Comparison of ENCODE assay signal across 19 cellular contexts in the genomic region with DNA sequence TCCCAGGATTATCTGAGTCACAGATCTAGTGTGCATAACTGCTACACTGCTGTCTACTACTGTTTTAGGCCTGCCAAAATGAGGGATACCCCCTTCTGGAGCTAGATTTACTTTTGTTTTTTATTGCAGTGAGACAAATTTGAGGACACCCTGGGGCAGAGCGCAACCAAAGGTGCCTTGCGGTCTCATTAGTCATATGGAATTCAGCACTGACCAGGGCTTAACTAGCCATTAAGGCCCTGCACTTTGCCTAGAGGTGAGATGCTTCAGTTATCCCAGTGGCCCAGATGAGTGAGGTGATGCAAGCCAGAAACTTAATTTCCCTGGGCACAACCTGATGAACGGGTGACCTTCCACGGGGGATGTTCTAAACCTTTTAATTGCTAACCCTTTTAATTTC. TPM values are rescaled to one million over a fixed set of nuclear protein-coding genes. Genes with fewer than 3 reads are reported as not detected.
DNase-seq lines count a peak whose midpoint lies in the region; ATAC-seq and TF ChIP-seq lines count a peak whose summit lies in the region.
"Had no signal": no experiment of that assay in that cellular context is flagged by ENCODE, and none has a peak within 500 bp of the region (broad histone marks: within the 10 kb centered on the region; RNA-seq: fewer than 3 reads in every experiment).

No MANE protein-coding gene starts in this region.

- H3K9me3 Mint-ChIP-seq in GM23338 (peaks cover 4% of the 10 kb centered on the region; the same call in 2 of the 3 replicates), endodermal cell (no peaks in the 10 kb centered on the region)

- H4K20me1 ChIP-seq in GM23338 (replicated peaks; ENCODE audit: insufficient read depth) = no peaks in the 10 kb centered on the region
- H4K20me1 ChIP-seq: BLaER1 treated with 17β-estradiol and CSF1 and Interleukin-3, amounts not matched to agents 10 nM and 100 nM had no signal

- H3K27ac ChIP-seq in GM23338 (ENCODE audit: low read depth) (no peak overlapping the region), endodermal cell (ENCODE audit: low read depth, low read length) (no peak overlapping the region), mesendoderm (ENCODE audit: low read depth, low read length) (no peak overlapping the region), trophoblast cell (ENCODE audit: low read depth, low read length) (no peak overlapping the region), coronary artery (no peak overlapping the region)
- H3K27ac ChIP-seq: BLaER1 treated with 17β-estradiol and CSF1 and Interleukin-3, amounts not matched to agents 10 nM and 100 nM had no signal

- no peaks in the 10 kb centered on the region; the same call in 1 of the 2 replicates for H3K9me2 ChIP-seq in GM23338 (ENCODE audit: insufficient read depth)

- no peaks in the 10 kb centered on the region for H3K79me2 ChIP-seq in GM23338 (replicated peaks; ENCODE audit: insufficient read depth)
- no peaks in the 10 kb centered on the region for H3K79me2 ChIP-seq in mesendoderm (ENCODE audit: control insufficient read depth, insufficient read depth, low read length)
- H3K79me2 ChIP-seq in trophoblast cell (ENCODE audit: control insufficient read depth, insufficient read depth, low read length, poor library complexity) = no peaks in the 10 kb centered on the region

- H3K9ac ChIP-seq in endodermal cell (ENCODE audit: extremely low read depth, low read length, poor library complexity, severe bottlenecking) (no peak overlapping the region), mesendoderm (ENCODE audit: low read length) (no peak overlapping the region), trophoblast cell (ENCODE audit: low read length) (no peak overlapping the region)
- H3K9ac ChIP-seq: BLaER1 treated with 17β-estradiol and CSF1 and Interleukin-3, amounts not matched to agents 10 nM and 100 nM had no signal

- DNase-seq in GM23338 (ENCODE audit: low spot score) (no peak), endodermal cell (no peak), mesendoderm (peak; percentile 21), trophoblast cell (peak; percentile 38 to 71), coronary artery (ENCODE audit: low spot score) (no peak), NOMO-1 (lab: John Stamatoyannopoulos, UW; ENCODE audit: unreplicated experiment in 2 of 2) (no peak), ureter (ENCODE audit: low spot score) (no peak)
- DNase-seq: CD8-positive, alpha-beta memory T cell; HCEC 1CT; NCI-H1105 treated with DMSO at 0.1 percent for 48 hours; NCI-H1694; NCI-H2081 treated with DMSO at 0.1 percent for 48 hours; NCI-H774; SIG-M5 had no signal

- no peak for ATAC-seq in GM23338
- no peak for ATAC-seq in HG02763 (IDR thresholded peaks at IDR 0.05; ENCODE audit: unreplicated experiment)

- no peak overlapping the region for H2AFZ ChIP-seq in GM23338
- H2AFZ ChIP-seq in trophoblast cell (ENCODE audit: insufficient read depth, low read length, poor library complexity) = no peak overlapping the region

- peaks cover 30% of the 10 kb centered on the region for H3K4me1 Mint-ChIP-seq in GM23338
- H3K4me1 Mint-ChIP-seq in endodermal cell = peaks cover 9% of the 10 kb centered on the region

- H3K27ac Mint-ChIP-seq in GM23338 (no peak overlapping the region; the same call in 1 of the 2 replicates), endodermal cell (no peak overlapping the region)
- H3K27ac Mint-ChIP-seq: CD8-positive, alpha-beta memory T cell had no signal

- H3K27me3 Mint-ChIP-seq in GM23338 (ENCODE audit: insufficient read depth, low read depth, poor library complexity) (no peaks in the 10 kb centered on the region), endodermal cell (ENCODE audit: insufficient read depth) (no peaks in the 10 kb centered on the region)

- no peak overlapping the region for H4K91ac ChIP-seq in trophoblast cell (ENCODE audit: low read depth, low read length)

- H3K4me2 ChIP-seq in GM23338 (peak overlapping the region; percentile 76; the same call in 1 of the 2 replicates), mesendoderm (ENCODE audit: low read length) (no peak overlapping the region), trophoblast cell (ENCODE audit: low read length) (no peak overlapping the region)
- H3K4me2 ChIP-seq: BLaER1 treated with 17β-estradiol and CSF1 and Interleukin-3, amounts not matched to agents 10 nM and 100 nM had no signal

- no peak overlapping the region; the same call in 2 of the 3 replicates for H3K4me3 Mint-ChIP-seq in GM23338
- H3K4me3 Mint-ChIP-seq in endodermal cell = peak overlapping the region; percentile 74

- H3K27me3 ChIP-seq in GM23338 (ENCODE audit: insufficient read depth) = no peaks in the 10 kb centered on the region
- H3K27me3 ChIP-seq in endodermal cell (ENCODE audit: control insufficient read depth, insufficient read depth, low read length, poor library complexity, severe bottlenecking) = no peaks in the 10 kb centered on the region
- H3K27me3 ChIP-seq in mesendoderm (ENCODE audit: insufficient read depth, low read length, poor library complexity) = no peaks in the 10 kb centered on the region
- no peaks in the 10 kb centered on the region for H3K27me3 ChIP-seq in trophoblast cell (ENCODE audit: insufficient read depth, low read length)
- H3K27me3 ChIP-seq: BLaER1 treated with 17β-estradiol and CSF1 and Interleukin-3, amounts not matched to agents 10 nM and 100 nM had no signal

- H3K4me3 ChIP-seq in GM23338 (0 out of 2 replicates have a peak overlapping the region, but pooled peaks have one; percentile 65), endodermal cell (ENCODE audit: low read length) (no peak overlapping the region), mesendoderm (ENCODE audit: low read length) (no peak overlapping the region), trophoblast cell (ENCODE audit: low read depth, low read length) (no peak overlapping the region), coronary artery (no peak overlapping the region)
- H3K4me3 ChIP-seq: BLaER1 treated with 17β-estradiol and CSF1 and Interleukin-3, amounts not matched to agents 10 nM and 100 nM had no signal

- H3K9me3 ChIP-seq in endodermal cell (ENCODE audit: control insufficient read depth, low read length) (no peaks in the 10 kb centered on the region), trophoblast cell (ENCODE audit: insufficient read depth, low read depth, low read length) (no peaks in the 10 kb centered on the region)

- no peak overlapping the region for H2BK5ac ChIP-seq in mesendoderm (ENCODE audit: low read length)
- H2BK5ac ChIP-seq in trophoblast cell (ENCODE audit: low read depth, low read length, poor library complexity) = no peak overlapping the region

- H3K4ac ChIP-seq in mesendoderm (ENCODE audit: low read depth, low read length) = no peak overlapping the region
- no peak overlapping the region for H3K4ac ChIP-seq in trophoblast cell (ENCODE audit: low read depth, low read length)

- H2BK12ac ChIP-seq in trophoblast cell (ENCODE audit: low read length) = no peak overlapping the region

- 91 to 92% methylated on average over 4 of the region's 4 CpGs for WGBS in endodermal cell (ENCODE audit: insufficient coverage in 1 of 2, insufficient read length in 1 of 2), 2 experiments
- no CpG with 5 or more reads among the region's 4 CpGs for WGBS in mesendoderm (ENCODE audit: extremely low coverage, insufficient coverage, low lambda C conversion rate)
- no CpG with 5 or more reads among the region's 4 CpGs for WGBS in trophoblast cell (ENCODE audit: extremely low coverage, insufficient coverage, insufficient read length)

- H3K18ac ChIP-seq in mesendoderm (ENCODE audit: low read length) = no peak overlapping the region
- H3K18ac ChIP-seq in trophoblast cell (ENCODE audit: low read length) = no peak overlapping the region

- no peak overlapping the region for H4K12ac ChIP-seq in trophoblast cell (ENCODE audit: low read depth, low read length)

- H3K56ac ChIP-seq in mesendoderm (ENCODE audit: low read length) = peak overlapping the region; percentile 0

- no peak overlapping the region for H3K23ac ChIP-seq in mesendoderm (ENCODE audit: low read length)
- H3K23ac ChIP-seq in trophoblast cell (ENCODE audit: low read length) = no peak overlapping the region

- H2BK15ac ChIP-seq in mesendoderm (replicated peaks; ENCODE audit: low read depth) = no peak overlapping the region

- no peaks in the 10 kb centered on the region for H3F3A ChIP-seq in GM23338 (replicated peaks; ENCODE audit: low read depth)

- no peak overlapping the region for H4K8ac ChIP-seq in mesendoderm (ENCODE audit: low read depth, low read length)
- H4K8ac ChIP-seq in trophoblast cell (ENCODE audit: low read depth, low read length) = no peak overlapping the region

- H3K79me1 ChIP-seq in mesendoderm (ENCODE audit: low read length) = no peaks in the 10 kb centered on the region
- no peaks in the 10 kb centered on the region for H3K79me1 ChIP-seq in trophoblast cell (ENCODE audit: low read length)

- no peak overlapping the region for H4K5ac ChIP-seq in mesendoderm (ENCODE audit: low read length)

- H3K14ac ChIP-seq in trophoblast cell (ENCODE audit: low read length) = no peak overlapping the region

- peaks cover 24% of the 10 kb centered on the region for H3K4me1 ChIP-seq in GM23338 (ENCODE audit: insufficient read depth)
- H3K4me1 ChIP-seq in endodermal cell (ENCODE audit: control insufficient read depth, insufficient read depth, low read length) = no peaks in the 10 kb centered on the region
- peaks cover 4% of the 10 kb centered on the region for H3K4me1 ChIP-seq in mesendoderm (ENCODE audit: control insufficient read depth, low read depth, low read length)
- H3K4me1 ChIP-seq in trophoblast cell (ENCODE audit: control insufficient read depth in 1 of 2, insufficient read depth in 2 of 2, low read length in 2 of 2) = peaks cover 0 to 6% of the 10 kb centered on the region in 2 experiments
- H3K4me1 ChIP-seq: BLaER1 treated with 17β-estradiol and CSF1 and Interleukin-3, amounts not matched to agents 10 nM and 100 nM had no signal

- no peak for TF ChIP-seq CTCF in GM23338 (conservative IDR thresholded peaks at IDR 0.05; ENCODE audit: low read depth in 2 of 2)
- TF ChIP-seq CTCF in endodermal cell (conservative IDR thresholded peaks at IDR 0.05) = no peak
- no peak for TF ChIP-seq CTCF in coronary artery (IDR thresholded peaks at IDR 0.05)

- H2BK120ac ChIP-seq in mesendoderm (ENCODE audit: low read depth, low read length) (no peak overlapping the region), trophoblast cell (ENCODE audit: insufficient read depth, low read length, poor library complexity) (no peak overlapping the region)

- H3K36me3 Mint-ChIP-seq in GM23338 (ENCODE audit: low read depth) (peaks cover 9% of the 10 kb centered on the region; the same call in 2 of the 3 replicates), endodermal cell (ENCODE audit: low read depth) (no peaks in the 10 kb centered on the region)
- H3K36me3 Mint-ChIP-seq: CD8-positive, alpha-beta memory T cell had no signal

- H3K36me3 ChIP-seq in GM23338 (ENCODE audit: insufficient read depth) (no peaks in the 10 kb centered on the region), endodermal cell (ENCODE audit: control insufficient read depth, insufficient read depth, low read length) (no peaks in the 10 kb centered on the region), mesendoderm (ENCODE audit: control insufficient read depth, insufficient read depth, low read length) (no peaks in the 10 kb centered on the region), trophoblast cell (ENCODE audit: control insufficient read depth in 1 of 2, insufficient read depth in 2 of 2, low read length in 2 of 2) (no peaks in the 10 kb centered on the region)
- H3K36me3 ChIP-seq: BLaER1 treated with 17β-estradiol and CSF1 and Interleukin-3, amounts not matched to agents 10 nM and 100 nM had no signal

- no peak overlapping the region for H2AK5ac ChIP-seq in mesendoderm (ENCODE audit: low read length)
- no peak overlapping the region for H2AK5ac ChIP-seq in trophoblast cell (ENCODE audit: low read length)

RNA-seq across cellular contexts. Expression of gene SPAG17, which starts 1.0 kb away (rescaled TPM):
- 1.1 and 1.6 TPM in 2 replicates for total RNA-seq in GM23338 (2014; rRNA removed; shearing (Covaris generic))
- polyA plus RNA-seq in GM23338 (2016; fragmentation: Nextera tagmentation; extraction: Ambion mirVana) = 1.0 and 1.9 TPM in 2 replicates
- total RNA-seq in endodermal cell (1 to 10 TPM; 5.0 to 6.3 TPM), ureter (6.1 TPM)
- 2.5 TPM for polyA plus RNA-seq in endodermal cell (2013, experiment 1 of 2)
- 1.1 TPM for polyA plus RNA-seq in endodermal cell (2013, experiment 2 of 2)
- 0.35 TPM for polyA plus RNA-seq in mesendoderm (2013, experiment 1 of 2)
- polyA plus RNA-seq in mesendoderm (2013, experiment 2 of 2) = 0.71 TPM
- polyA plus RNA-seq in trophoblast cell (2013) = 0.69 and 0.73 TPM in 2 replicates
- total RNA-seq: A673; CD8-positive, alpha-beta memory T cell; NCI-H460; RPMI7951 had no signal
- polyA plus RNA-seq: CD8-positive, alpha-beta memory T cell had no signal

Comparison
In these comparisons a context has a peak if more than half of its experiments do, and no peak if none do; other contexts are left out.
1. DNase-seq: peak in mesendoderm (single experiment) and trophoblast cell (2 of 2); none in GM23338 (single experiment), endodermal cell (single experiment), coronary artery (single experiment), NOMO-1 (0 of 2) and ureter (single experiment).